ENCODE assay signal across 1 cellular context in genomic region chr17:42832213-42832933, GRCh38.
TF ChIP-seq lines count a peak whose summit lies in the region.

No MANE protein-coding gene starts in this region.

TF ChIP-seq in GM12878, 131 proteins besides CTCF, POLR2A, EP300 and RAD21:
- TF ChIP-seq CHD2 (IDR thresholded peaks at IDR 0.05; ENCODE audit: borderline replicate concordance, low read depth, low read length) (no peak), CBX5 (IDR thresholded peaks at IDR 0.05; ENCODE audit: low read depth) (no peak)
